Comparison of ENCODE assay signal across 28 cellular contexts in the genomic region with DNA sequence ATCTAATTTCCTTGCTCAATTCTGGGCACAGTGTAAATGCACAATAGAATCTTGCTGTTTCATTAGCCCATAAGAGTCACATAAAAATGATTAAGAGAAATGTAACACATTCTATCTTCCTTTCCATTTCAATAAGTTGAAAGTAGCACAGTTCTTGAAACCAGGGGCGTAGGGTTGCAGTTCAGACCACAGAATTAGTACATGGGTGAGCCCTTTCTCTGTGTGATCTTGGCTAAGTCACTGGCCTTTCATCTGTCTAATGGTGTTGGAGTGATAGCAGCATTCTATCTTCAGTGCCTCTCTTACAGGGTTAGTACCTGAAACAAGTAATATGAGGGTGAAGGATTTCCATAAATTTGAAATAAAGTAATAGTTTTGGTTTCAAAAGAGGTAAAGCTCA.
DNase-seq lines count a peak whose midpoint lies in the region; ATAC-seq and TF ChIP-seq lines count a peak whose summit lies in the region.
"Had no signal": no experiment of that assay in that cellular context is flagged by ENCODE, and none has a peak within 500 bp of the region (broad histone marks: within the 10 kb centered on the region; RNA-seq: fewer than 3 reads in every experiment).

No MANE protein-coding gene starts in this region.

- TF ChIP-seq CTCF in CD14-positive monocyte (IDR thresholded peaks at IDR 0.05): no peak

- H3K27ac Mint-ChIP-seq in CD14-positive monocyte: no peak overlapping the region
- H3K27ac Mint-ChIP-seq: activated naive CD4-positive, alpha-beta T cell treated with anti-CD3 and anti-CD28 coated beads, Interleukin-2, amount 50 U/mL, for 72 hours; GM23338; HFFc6; stimulated activated naive CD8-positive, alpha-beta T cell treated with anti-CD3 and anti-CD28 coated beads, Interleukin-15, Interleukin-2, amounts not matched to agents 100 ng/mL and 50 ng/mL, for 24 hours had no signal

- H3K4me3 Mint-ChIP-seq in CD14-positive monocyte: no peak overlapping the region
- H3K4me3 Mint-ChIP-seq: GM23338; HFFc6; stimulated activated naive CD8-positive, alpha-beta T cell treated with anti-CD3 and anti-CD28 coated beads, Interleukin-15, Interleukin-2, amounts not matched to agents 100 ng/mL and 50 ng/mL, for 24 hours had no signal

- H3K4me1 Mint-ChIP-seq in CD14-positive monocyte: peaks cover 7% of the 10 kb centered on the region

- no peak for DNase-seq in HuH-7.5 (ENCODE audit: low spot score)
- DNase-seq in CD14-positive monocyte (ENCODE audit: low spot score): no peak
- no peak for DNase-seq in DMS114 treated with DMSO at 0.1 percent for 48 hours (lab: John Stamatoyannopoulos, UW; ENCODE audit: unreplicated experiment)
- no peak for DNase-seq in effector CD4-positive, alpha-beta T cell
- DNase-seq: activated CD4-positive, alpha-beta T cell treated with anti-CD3 and anti-CD28 coated beads for 4 hours; activated T-cell treated with anti-CD3 and anti-CD28 coated beads for 4 hours; Calu3; foreskin keratinocyte; heart right ventricle; HFFc6; IMR-90; lower lobe of right lung; NCI-H1092; NCI-H187 treated with DMSO at 0.1 percent for 48 hours; NCI-H226; NCI-H69; pancreas; retina; SHP77 treated with DMSO at 0.1 percent for 48 hours; small intestine; uterus had no signal

- peaks cover 0 to 2% (median 2%) of the 10 kb centered on the region in 3 donors for H3K27me3 Mint-ChIP-seq in CD14-positive monocyte (ENCODE audit: low read depth in 3 of 3)
- H3K27me3 Mint-ChIP-seq: stimulated activated naive CD8-positive, alpha-beta T cell treated with anti-CD3 and anti-CD28 coated beads, Interleukin-15, Interleukin-2, amounts not matched to agents 100 ng/mL and 50 ng/mL, for 24 hours had no signal

- intact Hi-C loops in CD14-positive monocyte (cut with micrococcal nuclease): no loop called here

- ATAC-seq in GM18867 (IDR thresholded peaks at IDR 0.05; ENCODE audit: unreplicated experiment) (peak; percentile 45), GM21576 (IDR thresholded peaks at IDR 0.05; ENCODE audit: unreplicated experiment) (peak; percentile 30), HG03066 (IDR thresholded peaks at IDR 0.05; ENCODE audit: low read depth, unreplicated experiment) (peak; percentile 45)
- ATAC-seq: activated naive CD4-positive, alpha-beta T cell treated with anti-CD3 and anti-CD28 coated beads, Interleukin-2, amount 50 U/mL, for 72 hours; foreskin keratinocyte; GM23338; lower lobe of right lung; Panc1; pancreas had no signal

- peaks cover 0 to 7% (median 2%) of the 10 kb centered on the region in 7 donors for H3K9me3 Mint-ChIP-seq in CD14-positive monocyte
- H3K9me3 Mint-ChIP-seq: GM23338 had no signal

- H3K36me3 Mint-ChIP-seq in CD14-positive monocyte: no peaks in the 10 kb centered on the region
- H3K36me3 Mint-ChIP-seq: activated naive CD4-positive, alpha-beta T cell treated with anti-CD3 and anti-CD28 coated beads, Interleukin-2, amount 50 U/mL, for 72 hours had no signal
